Comparison of ENCODE assay signal across 9 cellular contexts in genomic region chr2:106065268-106065982, GRCh38.
A peak's percentile ranks its signal among the peaks of the same experiment; 100 is the strongest.
DNase-seq lines count a peak whose midpoint lies in the region; ATAC-seq, FAIRE-seq and TF ChIP-seq lines count a peak whose summit lies in the region.
"Had no signal": no experiment of that assay in that cellular context is flagged by ENCODE, and none has a peak within 500 bp of the region (broad histone marks: within the 10 kb centered on the region; RNA-seq: fewer than 3 reads in every experiment).

No MANE protein-coding gene starts in this region.

- no peaks in the 10 kb centered on the region for H3K36me3 Mint-ChIP-seq in MCF 10A (ENCODE audit: insufficient read depth, unreplicated experiment)
- no peaks in the 10 kb centered on the region for H3K36me3 Mint-ChIP-seq in natural killer cell treated with Interleukin-12 subunit alpha and Interleukin-12 subunit beta and Interleukin-15 and Interleukin-18, amount 100 ng/mL, for 72 hours

- H3K4me1 Mint-ChIP-seq in MCF 10A (ENCODE audit: insufficient read depth, unreplicated experiment), result peaks cover 6% of the 10 kb centered on the region
- H3K4me1 Mint-ChIP-seq in natural killer cell treated with Interleukin-12 subunit alpha and Interleukin-12 subunit beta and Interleukin-15 and Interleukin-18, amount 100 ng/mL, for 72 hours (ENCODE audit: low read depth in 2 of 2), result peaks cover 0 to 7% of the 10 kb centered on the region in 2 donors

- H3K27me3 Mint-ChIP-seq in MCF 10A (ENCODE audit: insufficient read depth, unreplicated experiment), result peaks cover 18% of the 10 kb centered on the region
- peaks cover 35 to 43% of the 10 kb centered on the region in 2 donors for H3K27me3 Mint-ChIP-seq in natural killer cell treated with Interleukin-12 subunit alpha and Interleukin-12 subunit beta and Interleukin-15 and Interleukin-18, amount 100 ng/mL, for 72 hours

- no peaks in the 10 kb centered on the region for H3K9me3 ChIP-seq in breast epithelium
- no peaks in the 10 kb centered on the region for H3K9me3 ChIP-seq in esophagus squamous epithelium

- H3K27ac Mint-ChIP-seq in MCF 10A (ENCODE audit: low read depth, unreplicated experiment), result no peak overlapping the region
- no peak overlapping the region for H3K27ac Mint-ChIP-seq in natural killer cell treated with Interleukin-12 subunit alpha and Interleukin-12 subunit beta and Interleukin-15 and Interleukin-18, amount 100 ng/mL, for 72 hours

- peak overlapping the region; percentile 42 to 67 (median 61) for H3K4me3 ChIP-seq in breast epithelium
- H3K4me3 ChIP-seq in esophagus squamous epithelium, result peak overlapping the region; percentile 12 to 70 (median 48)

- 32% methylated on average over 9 to 17 of the region's 68 CpGs for WGBS in esophagus squamous epithelium, 2 donors

- no peak overlapping the region for H3K4me3 Mint-ChIP-seq in MCF 10A (ENCODE audit: unreplicated experiment)
- H3K4me3 Mint-ChIP-seq in natural killer cell treated with Interleukin-12 subunit alpha and Interleukin-12 subunit beta and Interleukin-15 and Interleukin-18, amount 100 ng/mL, for 72 hours, result no peak overlapping the region

- ATAC-seq in natural killer cell treated with Interleukin-12 subunit alpha and Interleukin-12 subunit beta and Interleukin-15 and Interleukin-18, amount 100 ng/mL, for 72 hours, result peak; percentile 41 to 50
- ATAC-seq in HG03469 (IDR thresholded peaks at IDR 0.05; ENCODE audit: unreplicated experiment), result no peak

- H3K4me1 ChIP-seq in breast epithelium (no peaks in the 10 kb centered on the region), esophagus squamous epithelium (peaks cover 6 to 18% (median 7%) of the 10 kb centered on the region in 3 donors)

- no peaks in the 10 kb centered on the region for H3K9me3 Mint-ChIP-seq in MCF 10A (ENCODE audit: unreplicated experiment)
- H3K9me3 Mint-ChIP-seq in natural killer cell treated with Interleukin-12 subunit alpha and Interleukin-12 subunit beta and Interleukin-15 and Interleukin-18, amount 100 ng/mL, for 72 hours, result peaks cover 2% of the 10 kb centered on the region

- H3K36me3 ChIP-seq in breast epithelium (no peaks in the 10 kb centered on the region), esophagus squamous epithelium (no peaks in the 10 kb centered on the region)

- no peak for TF ChIP-seq CTCF in breast epithelium (IDR thresholded peaks at IDR 0.05)
- TF ChIP-seq CTCF in MCF 10A (IDR thresholded peaks at IDR 0.05; ENCODE audit: unreplicated experiment), result no peak
- no peak for TF ChIP-seq CTCF in esophagus squamous epithelium (IDR thresholded peaks at IDR 0.05)

- peak overlapping the region; percentile 75 to 79 for H3K27ac ChIP-seq in breast epithelium
- peak overlapping the region; percentile 5 to 77 (median 58) for H3K27ac ChIP-seq in esophagus squamous epithelium

- DNase-seq in breast epithelium (ENCODE audit: low spot score in 2 of 2) (no peak), MCF 10A (ENCODE audit: unreplicated experiment) (no peak), esophagus squamous epithelium (lab: John Stamatoyannopoulos, UW) (no peak), urothelium cell line (ENCODE audit: low spot score) (no peak), LoVo (ENCODE audit: low spot score) (no peak)
- no peak for DNase-seq in natural killer cell treated with Interleukin-12 subunit alpha and Interleukin-12 subunit beta and Interleukin-15 and Interleukin-18, amount 100 ng/mL, for 72 hours (ENCODE audit: low spot score)
- DNase-seq in effector CD4-positive, alpha-beta T cell, result no peak
- DNase-seq: foreskin fibroblast had no signal

- TF ChIP-seq POLR2A in breast epithelium (IDR thresholded peaks at IDR 0.05) (no peak), esophagus squamous epithelium (IDR thresholded peaks at IDR 0.05) (no peak)

- no TSS peak for BruUV-seq in MCF 10A (replicated peaks; lab: Mats Ljungman, UMichigan)

- peak; percentile 17 for FAIRE-seq in urothelium cell line (lab: Jason Lieb, UNC)

- intact Hi-C loops in breast epithelium (cut with DNase I; ENCODE audit: low total_unique reads) (no loop called here), MCF 10A (cut with micrococcal nuclease) (no loop called here), esophagus squamous epithelium (cut with DNase I) (no loop called here)

- CTCF ChIA-PET in MCF 10A (lab: Yijun Ruan, JAX), result no interaction called here

- H3K27me3 ChIP-seq in breast epithelium (peaks cover 0 to 11% of the 10 kb centered on the region in 2 donors), esophagus squamous epithelium (peaks cover 0 to 28% (median 0%) of the 10 kb centered on the region in 4 donors)

- POLR2A ChIA-PET in MCF 10A (lab: Yijun Ruan, JAX), result no interaction called here
